ENCODE assay signal across 13 cellular contexts in the genomic region with DNA sequence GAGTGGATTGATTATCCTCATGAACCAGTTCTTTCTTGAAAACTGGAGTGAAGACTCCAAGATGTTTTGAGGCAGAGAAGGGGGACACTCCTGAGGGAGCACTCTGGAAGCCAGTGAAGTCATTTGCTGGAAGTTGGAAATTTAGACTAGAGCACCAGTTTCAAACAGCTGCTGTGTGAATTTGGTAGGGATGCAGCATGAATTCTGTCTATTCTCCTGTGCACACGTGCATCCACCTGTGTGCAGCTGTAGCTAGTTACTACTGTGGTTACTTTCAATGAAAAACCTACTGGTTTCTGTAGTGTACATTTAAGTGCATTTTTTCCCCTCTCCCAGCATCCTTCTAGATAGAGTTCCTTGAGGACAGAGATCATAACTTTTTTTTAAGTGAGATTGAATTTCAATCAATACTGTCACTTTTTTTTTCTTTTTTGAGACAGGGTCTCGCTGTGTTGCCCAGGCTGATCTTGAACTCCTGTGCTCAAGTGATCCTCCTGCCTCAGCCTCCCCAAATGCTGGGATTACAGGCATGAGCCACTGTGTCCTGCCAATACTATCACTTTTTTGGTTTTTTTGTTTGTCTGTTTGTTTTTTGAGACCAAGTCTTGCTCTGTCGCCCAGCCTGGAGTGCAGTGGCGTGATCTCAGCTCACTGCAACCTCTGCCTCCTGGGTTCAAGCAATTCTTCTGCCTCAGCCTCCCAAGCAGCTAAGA.
DNase-seq lines count a peak whose midpoint lies in the region; ATAC-seq, FAIRE-seq and TF ChIP-seq lines count a peak whose summit lies in the region.
"Had no signal": no experiment of that assay in that cellular context is flagged by ENCODE, and none has a peak within 500 bp of the region (broad histone marks: within the 10 kb centered on the region; RNA-seq: fewer than 3 reads in every experiment).

No MANE protein-coding gene starts in this region.

- peak; percentile 3 for DNase-seq in CD1c-positive myeloid dendritic cell (ENCODE audit: extremely low spot score)
- no peak for DNase-seq in astrocyte (ENCODE audit: low read depth)
- no peak for DNase-seq in osteocyte (ENCODE audit: extremely low spot score, unreplicated experiment)
- DNase-seq in stimulated activated CD4-positive, alpha-beta T cell treated with anti-CD3 and anti-CD28 coated beads, Interleukin-12 subunit alpha, Interleukin-12 subunit beta, amount 100 ng/mL, for 4 hours = no peak
- no peak for DNase-seq in left ventricle myocardium superior
- no peak for DNase-seq in stimulated activated CD4-positive, alpha-beta T cell treated with anti-CD3 and anti-CD28 coated beads, Interleukin-2, amount 100 ng/mL, for 48 hours
- DNase-seq: DMS53; effector CD4-positive, alpha-beta T cell; substantia nigra had no signal

- no peak overlapping the region for H3K9ac ChIP-seq in astrocyte (ENCODE audit: low read length)

- H3K27me3 ChIP-seq in astrocyte (ENCODE audit: insufficient read depth, low read length) = no peaks in the 10 kb centered on the region

- peak overlapping the region; percentile 30 for H3K4me3 Mint-ChIP-seq in astrocyte (ENCODE audit: unreplicated experiment)
- H3K4me3 Mint-ChIP-seq in osteocyte (ENCODE audit: unreplicated experiment) = no peak overlapping the region

- H2AFZ ChIP-seq in astrocyte (ENCODE audit: low read depth, low read length) = no peak overlapping the region

- H3K27ac ChIP-seq in KOPT-K1 (ENCODE audit: low read depth, low read length, poor library complexity, severe bottlenecking) (peak overlapping the region; percentile 80), astrocyte (ENCODE audit: low read depth, low read length) (peak overlapping the region; percentile 100)

- H3K4me1 Mint-ChIP-seq in astrocyte (ENCODE audit: low read depth, unreplicated experiment) (peaks cover 47% of the 10 kb centered on the region), osteocyte (ENCODE audit: unreplicated experiment) (peaks cover 69% of the 10 kb centered on the region)

- no peaks in the 10 kb centered on the region for H3K27me3 Mint-ChIP-seq in astrocyte (ENCODE audit: low read depth, unreplicated experiment)
- H3K27me3 Mint-ChIP-seq in osteocyte (ENCODE audit: unreplicated experiment) = no peaks in the 10 kb centered on the region

- H3K4me3 ChIP-seq in astrocyte (ENCODE audit: insufficient read depth, low read depth, low read length) = no peak overlapping the region

- H3K4me2 ChIP-seq in astrocyte (ENCODE audit: low read length) = no peak overlapping the region

- no peak for TF ChIP-seq CTCF in astrocyte (IDR thresholded peaks at IDR 0.05; ENCODE audit: insufficient read depth, low read depth, low read length)
- no peak for TF ChIP-seq CTCF in osteocyte (IDR thresholded peaks at IDR 0.05)

- H3K9me3 Mint-ChIP-seq in astrocyte (ENCODE audit: unreplicated experiment) (no peaks in the 10 kb centered on the region), osteocyte (ENCODE audit: unreplicated experiment) (no peaks in the 10 kb centered on the region)

- H4K20me1 ChIP-seq in astrocyte (ENCODE audit: insufficient read depth, low read length) = no peaks in the 10 kb centered on the region

- FAIRE-seq in astrocyte (lab: Jason Lieb, UNC) = no peak
- FAIRE-seq: islet of Langerhans had no signal

- H3K36me3 Mint-ChIP-seq in astrocyte (ENCODE audit: low read depth, unreplicated experiment) (peaks cover 10% of the 10 kb centered on the region), osteocyte (ENCODE audit: unreplicated experiment) (peaks cover 8% of the 10 kb centered on the region)

- peaks cover 41% of the 10 kb centered on the region for H3K79me2 ChIP-seq in astrocyte (ENCODE audit: insufficient read depth, low read length)

- intact Hi-C loops in left ventricle myocardium superior (cut with micrococcal nuclease) = no loop called here

- H3K36me3 ChIP-seq in KOPT-K1 (ENCODE audit: insufficient read depth, low read length) = peaks cover 12% of the 10 kb centered on the region
- H3K36me3 ChIP-seq in astrocyte (ENCODE audit: insufficient read depth, low read length) = peaks cover 5% of the 10 kb centered on the region

- ATAC-seq in GM21515 (IDR thresholded peaks at IDR 0.05; ENCODE audit: unreplicated experiment) = no peak
- ATAC-seq in left ventricle myocardium superior = no peak
- ATAC-seq: sciatic nerve had no signal

- peaks cover 53% of the 10 kb centered on the region for H3K4me1 ChIP-seq in astrocyte (ENCODE audit: insufficient read depth, low read length)

- no peaks in the 10 kb centered on the region for H3K9me3 ChIP-seq in KOPT-K1 (ENCODE audit: insufficient read depth, low read length, poor library complexity, severe bottlenecking)
- H3K9me3 ChIP-seq in astrocyte (ENCODE audit: insufficient read depth, low read depth, low read length) = no peaks in the 10 kb centered on the region

- H3K27ac Mint-ChIP-seq in astrocyte (ENCODE audit: unreplicated experiment) = peak overlapping the region; percentile 99
- peak overlapping the region; percentile 93 for H3K27ac Mint-ChIP-seq in osteocyte (ENCODE audit: unreplicated experiment)
